Comparison of ENCODE assay signal across 20 cellular contexts in genomic region chr17:67042104-67042899, GRCh38. TPM values are rescaled to one million over a fixed set of nuclear protein-coding genes. Genes with fewer than 3 reads are reported as not detected.
DNase-seq lines count a peak whose midpoint lies in the region; ATAC-seq and TF ChIP-seq lines count a peak whose summit lies in the region.
"Had no signal": no experiment of that assay in that cellular context is flagged by ENCODE, and none has a peak within 500 bp of the region (broad histone marks: within the 10 kb centered on the region; RNA-seq: fewer than 3 reads in every experiment).

No MANE protein-coding gene starts in this region.

- DNase-seq in GM13977 (ENCODE audit: low spot score) (peak; percentile 55), WERI-Rb-1 (peak; percentile 48), myocyte (ENCODE audit: low read depth) (peak; percentile 24), SIG-M5 (lab: John Stamatoyannopoulos, UW) (no peak)
- DNase-seq: DMS53; HFFc6; Karpas-422; MM.1S; NCI-H1105; NCI-H187 treated with DMSO at 0.1 percent for 48 hours; NCI-H510A treated with DMSO at 0.1 percent for 48 hours; NK-92 treated with Interleukin-12 subunit alpha and Interleukin-12 subunit beta, amount 100 ng/mL, for 24 hours had no signal

- no peaks in the 10 kb centered on the region for H3K27me3 ChIP-seq in BLaER1
- H3K27me3 ChIP-seq in WERI-Rb-1 (ENCODE audit: insufficient read depth, low read depth, severe bottlenecking): no peaks in the 10 kb centered on the region
- H3K27me3 ChIP-seq: SJSA1 had no signal

- H3K4me2 ChIP-seq in BLaER1: peak overlapping the region; percentile 17
- H3K4me2 ChIP-seq: A549 had no signal

- no peak for TF ChIP-seq CTCF in GM13977 (IDR thresholded peaks at IDR 0.05; ENCODE audit: extremely low read depth, insufficient read depth, missing control alignments)
- TF ChIP-seq CTCF in WERI-Rb-1 (IDR thresholded peaks at IDR 0.05; ENCODE audit: low read depth, low read length): no peak

- H3K9me3 ChIP-seq in BLaER1 (peaks cover 3% of the 10 kb centered on the region), WERI-Rb-1 (ENCODE audit: severe bottlenecking) (peaks cover 6% of the 10 kb centered on the region)
- H3K9me3 ChIP-seq: A549 had no signal

- H3K9ac ChIP-seq in BLaER1: no peak overlapping the region

- ATAC-seq in HG03342 (IDR thresholded peaks at IDR 0.05; ENCODE audit: unreplicated experiment): no peak
- no peak for ATAC-seq in GM21528 (IDR thresholded peaks at IDR 0.05; ENCODE audit: low FRiP score, unreplicated experiment)
- ATAC-seq in HG03354 (IDR thresholded peaks at IDR 0.05; ENCODE audit: poor library complexity, severe bottlenecking, unreplicated experiment): no peak
- ATAC-seq: A549 had no signal

- peaks cover 18% of the 10 kb centered on the region for H3K4me1 ChIP-seq in BLaER1
- H3K4me1 ChIP-seq: A549 had no signal

- H4K20me1 ChIP-seq in BLaER1: no peaks in the 10 kb centered on the region

- no peak overlapping the region for H3K4me3 ChIP-seq in BLaER1
- H3K4me3 ChIP-seq in WERI-Rb-1 (ENCODE audit: low read depth, low read length): no peak overlapping the region
- H3K4me3 ChIP-seq: A549, SJSA1 had no signal

- H3K36me3 ChIP-seq in BLaER1: no peaks in the 10 kb centered on the region
- H3K36me3 ChIP-seq in WERI-Rb-1: no peaks in the 10 kb centered on the region
- H3K36me3 ChIP-seq: SJSA1 had no signal

- peak overlapping the region; percentile 33; the same call in 1 of the 2 replicates for H3K27ac ChIP-seq in BLaER1
- no peak overlapping the region for H3K27ac ChIP-seq in WERI-Rb-1
- H3K27ac ChIP-seq: A549, RWPE1, SJSA1 had no signal

- in situ Hi-C loops in GM13977 (cut with MboI; ENCODE audit: low pct_unique_long_range_greater_than_20kb, low sequenced_read_pairs, unreplicated experiment): no loop called here

RNA-seq across cellular contexts. Expression of gene CACNG1, which starts 2.1 kb away (rescaled TPM):
- 142 and 146 TPM in 2 replicates for total RNA-seq in myocyte
- 49.8 TPM for polyA plus RNA-seq in myocyte (2012)
- total RNA-seq: H4, HFFc6 had no signal
